In genomic region chr21:42547001-42547905, GRCh38 we compare ENCODE assay signal across 1 cellular context.
TF ChIP-seq lines count a peak whose summit lies in the region.

No MANE protein-coding gene starts in this region.

TF ChIP-seq in K562, 482 proteins besides CTCF, POLR2A, EP300 and RAD21 (continued from another document and continues in another):
- TF ChIP-seq ZNF511 (CRISPR knock-in tag; IDR thresholded peaks at IDR 0.05) (no peak), ELF4 (CRISPR knock-in tag; IDR thresholded peaks at IDR 0.05) (peak; percentile 81), ZNF280A (IDR thresholded peaks at IDR 0.05; ENCODE audit: low read depth, partially characterized antibody) (no peak), SIN3A (IDR thresholded peaks at IDR 0.05; ENCODE audit: borderline replicate concordance in 2 of 2, control insufficient read depth in 1 of 2, low read depth in 2 of 2, low read length in 2 of 2) (no peak), GATA2 (CRISPR knock-in tag; IDR thresholded peaks at IDR 0.05) (peak; percentile 92), TFAM (CRISPR knock-in tag; conservative IDR thresholded peaks at IDR 0.05) (no peak), BCOR (IDR thresholded peaks at IDR 0.05) (peak; percentile 69), RFX1 (IDR thresholded peaks at IDR 0.05) (no peak), ZNF165 (CRISPR knock-in tag; IDR thresholded peaks at IDR 0.05; ENCODE audit: borderline replicate concordance) (peak; percentile 87; the same call in 1 of the 2 replicates), NFATC3 (IDR thresholded peaks at IDR 0.05) (no peak), ZC3H11A (IDR thresholded peaks at IDR 0.05; ENCODE audit: low read depth, low read length) (0 out of 2 replicates have a peak, but pooled peaks have one; percentile 22), SMAD4 (CRISPR knock-in tag; conservative IDR thresholded peaks at IDR 0.05) (peak; percentile 99), SMARCC2 (IDR thresholded peaks at IDR 0.05; ENCODE audit: low read depth) (peak; percentile 86), EZH2 (IDR thresholded peaks at IDR 0.05; ENCODE audit: borderline replicate concordance, low read depth, low read length) (no peak), RAD51 (IDR thresholded peaks at IDR 0.05; ENCODE audit: borderline replicate concordance, low read depth) (no peak), ESRRA (IDR thresholded peaks at IDR 0.05; ENCODE audit: borderline replicate concordance, low read depth) (peak; percentile 82), DIDO1 (tag; IDR thresholded peaks at IDR 0.05; ENCODE audit: low read depth) (no peak), NFE2L1 (tag; IDR thresholded peaks at IDR 0.05; ENCODE audit: borderline replicate concordance, low read depth) (no peak), ZNF395 (CRISPR knock-in tag; IDR thresholded peaks at IDR 0.05) (peak; percentile 55; the same call in 1 of the 2 replicates), TAF7 (tag; IDR thresholded peaks at IDR 0.05) (no peak), ZNF41 (CRISPR knock-in tag; conservative IDR thresholded peaks at IDR 0.05) (no peak), ZNF655 (CRISPR knock-in tag; IDR thresholded peaks at IDR 0.05) (no peak), PYGO2 (tag; IDR thresholded peaks at IDR 0.05) (no peak), ZKSCAN3 (CRISPR knock-in tag; IDR thresholded peaks at IDR 0.05) (no peak), NFE2 (IDR thresholded peaks at IDR 0.05; ENCODE audit: low read depth) (0 out of 2 replicates have a peak, but pooled peaks have one; percentile 17), NCOR1 (IDR thresholded peaks at IDR 0.05) (peak; percentile 96), TOE1 (IDR thresholded peaks at IDR 0.05; ENCODE audit: borderline replicate concordance) (peak; percentile 47; the same call in 1 of the 2 replicates), TOE1 (CRISPR knock-in tag; IDR thresholded peaks at IDR 0.05; ENCODE audit: borderline replicate concordance, low read depth) (no peak), TFAP4 (CRISPR knock-in tag; IDR thresholded peaks at IDR 0.05; ENCODE audit: borderline replicate concordance) (peak; percentile 59; the same call in 1 of the 2 replicates), ZNF212 (CRISPR knock-in tag; IDR thresholded peaks at IDR 0.05) (no peak), POU5F1 (IDR thresholded peaks at IDR 0.05; ENCODE audit: borderline replicate concordance, low read depth, low read length, partially characterized antibody) (no peak), E2F5 (CRISPR knock-in tag; IDR thresholded peaks at IDR 0.05) (no peak), CEBPG (CRISPR knock-in tag; IDR thresholded peaks at IDR 0.05) (no peak), CEBPG (tag; conservative IDR thresholded peaks at IDR 0.05 in 1 of 2, IDR thresholded peaks at IDR 0.05 in 1 of 2) (no peak), ZNF561 (CRISPR knock-in tag; conservative IDR thresholded peaks at IDR 0.05) (no peak), PHB (CRISPR knock-in tag; IDR thresholded peaks at IDR 0.05) (no peak), USF2 (CRISPR knock-in tag; IDR thresholded peaks at IDR 0.05) (no peak), POLR2G (IDR thresholded peaks at IDR 0.05; ENCODE audit: low read depth, low read length) (no peak), ZBTB17 (CRISPR knock-in tag; IDR thresholded peaks at IDR 0.05) (peak; percentile 93), ZBTB7A (IDR thresholded peaks at IDR 0.05; ENCODE audit: borderline replicate concordance, control insufficient read depth, low read depth, low read length) (peak; percentile 13; the same call in 1 of the 2 replicates), MTA1 (IDR thresholded peaks at IDR 0.05; ENCODE audit: borderline replicate concordance) (peak; percentile 52), MEIS2 (IDR thresholded peaks at IDR 0.05; ENCODE audit: partially characterized antibody) (peak; percentile 83), ZNF347 (CRISPR knock-in tag; IDR thresholded peaks at IDR 0.05; ENCODE audit: low read depth) (no peak), SNIP1 (IDR thresholded peaks at IDR 0.05; ENCODE audit: low read depth) (no peak), NCOA1 (IDR thresholded peaks at IDR 0.05; ENCODE audit: low read depth) (peak; percentile 82), TBP (optimal IDR thresholded peaks at IDR 0.05; ENCODE audit: low read depth, low read length) (no peak), ZNF121 (CRISPR knock-in tag; conservative IDR thresholded peaks at IDR 0.05) (no peak), MTA2 (IDR thresholded peaks at IDR 0.05; ENCODE audit: low read depth) (peak; percentile 95), ZFP36 (IDR thresholded peaks at IDR 0.05; ENCODE audit: low read depth, low read length, partially characterized antibody) (peak; percentile 20), RREB1 (CRISPR knock-in tag; IDR thresholded peaks at IDR 0.05) (peak; percentile 62; the same call in 1 of the 2 replicates), TSHZ1 (CRISPR knock-in tag; IDR thresholded peaks at IDR 0.05) (peak; percentile 35; the same call in 1 of the 2 replicates), PHF8 (IDR thresholded peaks at IDR 0.05; ENCODE audit: borderline replicate concordance, low read length) (peak; percentile 45; the same call in 1 of the 2 replicates)
